In genomic region chr14:55191101-55191880, GRCh38 we compare ENCODE assay signal across 8 cellular contexts. TPM values are rescaled to one million over a fixed set of nuclear protein-coding genes. Genes with fewer than 3 reads are reported as not detected.
DNase-seq lines count a peak whose midpoint lies in the region; ATAC-seq, FAIRE-seq and TF ChIP-seq lines count a peak whose summit lies in the region.

TSS of gene DLGAP5 (minus strand) at chr14:55191585. CDS start at chr14:55189179, 2,406 bp downstream.

- TF ChIP-seq POLR2A in vagina (IDR thresholded peaks at IDR 0.05): no peak

- H3K4me3 ChIP-seq in ascending aorta: peak within 1 kb of the TSS; percentile 51 to 74
- peak within 1 kb of the TSS; percentile 62 for H3K4me3 ChIP-seq in right cardiac atrium (ENCODE audit: low read length)
- H3K4me3 ChIP-seq in vagina: peak within 1 kb of the TSS; percentile 38 to 57

- peak within 1 kb of the TSS; percentile 17 to 71 for H3K27ac ChIP-seq in ascending aorta
- H3K27ac ChIP-seq in right cardiac atrium (ENCODE audit: low read length): no peak within 1 kb of the TSS
- H3K27ac ChIP-seq in vagina: peak within 1 kb of the TSS; percentile 73

- FAIRE-seq in GM18507 (lab: Jason Lieb, UNC): peak; percentile 98

- H3K36me3 ChIP-seq in ascending aorta (no peaks in the 10 kb centered on the region), vagina (no peaks in the 10 kb centered on the region)

- DNase-seq in GM18507 (ENCODE audit: extremely low spot score, insufficient read length, low read depth) (peak; percentile 95), NCI-H1930 (lab: John Stamatoyannopoulos, UW) (peak; percentile 96 to 97), ascending aorta (ENCODE audit: low spot score in 2 of 2) (peak; percentile 83 to 96), right cardiac atrium (peak; percentile 89 to 96 (median 94)), pulmonary artery endothelial cell (ENCODE audit: low read depth, low spot score) (peak; percentile 83), vagina (ENCODE audit: extremely low spot score in 2 of 2) (peak in 1 of 2 donors; percentile 96)

- under 1% methylated on average over 45 of the region's 45 CpGs for WGBS in right cardiac atrium

- ATAC-seq in HG02973 (IDR thresholded peaks at IDR 0.05; ENCODE audit: unreplicated experiment): peak; percentile 89
- ATAC-seq in right cardiac atrium: peak; percentile 98 to 99

- H3K27me3 ChIP-seq in ascending aorta: no peaks in the 10 kb centered on the region
- H3K27me3 ChIP-seq in right cardiac atrium (ENCODE audit: control insufficient read depth, insufficient read depth): no peaks in the 10 kb centered on the region
- no peaks in the 10 kb centered on the region for H3K27me3 ChIP-seq in vagina

- intact Hi-C loops in T-helper 2 cell treated with Interferon-gamma antibody and Interleukin-4, amounts not matched to agents 100 ng/mL and 5 ng/mL, for 36 hours (cut with micrococcal nuclease): loop anchor here (1.0 to 10.0 kb wide), 3 partner anchors 140 to 384 kb away; partner anchors contain the start of gene MAPK1IP1L
- intact Hi-C loops in ascending aorta (cut with DNase I) (loop anchor here (5.0 kb wide), 1 partner anchor 81 kb away; the partner anchor contains the start of gene FBXO34), right cardiac atrium (cut with DNase I) (no loop called here), vagina (cut with DNase I) (no loop called here)

- TF ChIP-seq CTCF in ascending aorta (IDR thresholded peaks at IDR 0.05) (no peak), vagina (IDR thresholded peaks at IDR 0.05) (no peak)

- no peaks in the 10 kb centered on the region for H3K9me3 ChIP-seq in ascending aorta
- no peaks in the 10 kb centered on the region for H3K9me3 ChIP-seq in right cardiac atrium (ENCODE audit: control insufficient read depth, low read length)
- H3K9me3 ChIP-seq in vagina: no peaks in the 10 kb centered on the region

- peaks cover 0 to 7% of the 10 kb centered on the region in 2 donors for H3K4me1 ChIP-seq in ascending aorta
- H3K4me1 ChIP-seq in right cardiac atrium (ENCODE audit: control insufficient read depth, insufficient read depth, low read length): no peaks in the 10 kb centered on the region
- H3K4me1 ChIP-seq in vagina: peaks cover 15% of the 10 kb centered on the region

RNA-seq across cellular contexts. Expression of gene DLGAP5, which starts in this region (rescaled TPM):
- 63.4 and 68.1 TPM in 2 replicates for total RNA-seq in T-helper 2 cell treated with Interferon-gamma antibody and Interleukin-4, amounts not matched to agents 100 ng/mL and 5 ng/mL, for 36 hours
- not detected for total RNA-seq in ascending aorta
- total RNA-seq in right cardiac atrium: under 1 TPM in 3 of 4 donors, not detected in 1; 0.23 to 0.89 (median 0.38) TPM
- 0.02 TPM for polyA plus RNA-seq in right cardiac atrium
- 48.5 and 77.7 TPM in 2 replicates for total RNA-seq in pulmonary artery endothelial cell
- total RNA-seq in vagina: 2.2 TPM

Comparison
In these comparisons a context has a peak if more than half of its experiments do, and no peak if none do; other contexts are left out.
1. RNA of gene DLGAP5 (total RNA-seq): 63.4 to 68.1 TPM in T-helper 2 cell treated with Interferon-gamma antibody and Interleukin-4, amounts not matched to agents 100 ng/mL and 5 ng/mL, for 36 hours and 48.5 to 77.7 TPM in pulmonary artery endothelial cell; 2.2 TPM in vagina (single experiment), 0.23 to 0.89 TPM in right cardiac atrium and not detected in ascending aorta (single experiment); every median in the first group is over 10 times any median in the second.
2. Peak in DNase-seq, H3K4me3 ChIP-seq and H3K27ac ChIP-seq in ascending aorta; RNA of the gene not detected or under 1 TPM.
3. Peak in DNase-seq, ATAC-seq and H3K4me3 ChIP-seq in right cardiac atrium; RNA of the gene not detected or under 1 TPM.
4. intact Hi-C loops: an anchor here in T-helper 2 cell treated with Interferon-gamma antibody and Interleukin-4, amounts not matched to agents 100 ng/mL and 5 ng/mL, for 36 hours (1.0 to 10.0 kb wide) and ascending aorta (5.0 kb wide); none called in right cardiac atrium and vagina.
5. Peak in every context shown above with its lines, with median percentiles within 50 percentile points of each other: H3K4me3 ChIP-seq.